23 cellular contexts compared by ENCODE assay signal in the genomic region with DNA sequence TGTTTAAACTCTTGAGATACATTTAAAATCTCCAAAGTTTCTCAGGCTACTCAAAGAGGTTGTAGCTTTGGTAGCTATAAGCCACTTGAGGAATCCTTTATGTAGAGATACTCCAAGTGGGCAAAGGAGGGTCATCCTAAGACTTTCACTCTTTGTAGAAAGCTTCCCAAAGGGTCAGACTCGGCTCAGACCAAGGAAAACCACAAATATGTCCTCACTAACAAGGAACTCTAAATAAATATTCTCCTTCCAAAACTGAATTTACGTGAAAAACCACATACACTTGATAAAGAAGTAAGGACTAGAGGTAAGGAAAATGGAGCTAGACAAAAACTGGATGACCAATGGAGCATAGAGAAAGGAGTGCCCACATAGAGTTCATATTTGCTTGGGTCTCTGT.
"Had no signal": no experiment of that assay in that cellular context is flagged by ENCODE, and none has a peak within 500 bp of the region (broad histone marks: within the 10 kb centered on the region; RNA-seq: fewer than 3 reads in every experiment).

No MANE protein-coding gene starts in this region.

- H3K27me3 ChIP-seq: MG63, SJSA1 had no signal

- H3K4me1 ChIP-seq: SJSA1 had no signal

- H3K4me3 ChIP-seq: MG63, SJSA1, SK-N-MC had no signal

- H3K9me3 ChIP-seq: SJSA1 had no signal

- DNase-seq: Karpas-422, KG1, MG63, NCI-H1092, NCI-H1105 treated with DMSO at 0.1 percent for 48 hours, NCI-H1417 treated with DMSO at 0.1 percent for 48 hours, NCI-H146, NCI-H1694 treated with DMSO at 0.1 percent for 48 hours, NCI-H1930, NCI-H2081 treated with DMSO at 0.1 percent for 48 hours, NCI-H2171, NCI-H226, NCI-H446, NCI-H510A, NCI-H524 treated with DMSO at 0.1 percent for 48 hours, NCI-H69, NCI-H774, Right ventricle myocardium superior, RPMI8226, SIG-M5 had no signal

- H3K27ac ChIP-seq: HL-60, SJSA1, SK-N-MC had no signal
